2 cellular contexts compared by ENCODE assay signal in the genomic region with DNA sequence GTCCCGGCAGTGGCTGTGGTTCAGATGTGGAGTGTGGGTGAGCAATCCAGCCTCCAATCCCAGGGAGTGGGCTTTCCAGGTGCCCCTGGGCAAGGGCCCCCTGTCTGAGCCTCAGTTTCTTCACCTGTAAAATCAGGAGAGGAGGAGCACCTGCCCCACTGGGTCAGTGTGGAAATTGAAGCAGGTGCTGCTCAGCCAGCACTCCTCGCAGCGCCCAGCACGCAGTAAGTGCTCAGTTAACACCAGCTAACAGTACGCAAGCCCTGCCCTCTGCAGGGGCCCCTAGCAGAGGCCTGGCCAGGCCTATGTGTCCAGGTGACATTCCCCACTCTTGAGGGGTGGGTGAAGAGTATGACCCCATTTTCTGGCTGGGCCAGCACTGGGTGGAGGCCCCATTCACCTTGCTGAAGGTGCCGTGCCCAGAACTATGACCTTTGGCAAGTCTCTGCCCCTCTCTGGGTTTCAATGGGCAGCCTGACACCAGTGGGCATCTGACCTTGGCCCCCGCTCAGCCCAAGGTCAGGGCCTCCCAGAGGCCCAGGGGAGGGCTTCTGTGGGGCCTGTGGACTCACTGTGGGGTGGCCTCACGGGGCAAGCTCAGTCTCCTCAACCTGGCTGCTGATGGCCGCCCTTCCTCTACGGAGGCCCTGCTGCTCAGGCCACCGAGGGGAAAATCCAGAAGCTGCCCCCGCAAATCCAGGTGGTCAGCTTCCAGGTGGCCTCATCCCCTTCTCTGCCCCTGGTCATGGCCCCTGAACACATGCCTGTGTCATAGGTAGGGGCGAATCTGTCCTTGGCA.
TF ChIP-seq lines count a peak whose summit lies in the region.

No MANE protein-coding gene starts in this region.

TF ChIP-seq in SK-N-SH, 30 proteins besides CTCF, POLR2A, EP300 and RAD21 (continued from another document):
- no peak for TF ChIP-seq TCF12 (IDR thresholded peaks at IDR 0.05)

TF ChIP-seq in SK-N-SH treated with all-trans-retinoic acid at 6 μM for 48 hours, 23 proteins besides CTCF, POLR2A, EP300 and RAD21 (continued from another document):
- TF ChIP-seq, protein P1, sequence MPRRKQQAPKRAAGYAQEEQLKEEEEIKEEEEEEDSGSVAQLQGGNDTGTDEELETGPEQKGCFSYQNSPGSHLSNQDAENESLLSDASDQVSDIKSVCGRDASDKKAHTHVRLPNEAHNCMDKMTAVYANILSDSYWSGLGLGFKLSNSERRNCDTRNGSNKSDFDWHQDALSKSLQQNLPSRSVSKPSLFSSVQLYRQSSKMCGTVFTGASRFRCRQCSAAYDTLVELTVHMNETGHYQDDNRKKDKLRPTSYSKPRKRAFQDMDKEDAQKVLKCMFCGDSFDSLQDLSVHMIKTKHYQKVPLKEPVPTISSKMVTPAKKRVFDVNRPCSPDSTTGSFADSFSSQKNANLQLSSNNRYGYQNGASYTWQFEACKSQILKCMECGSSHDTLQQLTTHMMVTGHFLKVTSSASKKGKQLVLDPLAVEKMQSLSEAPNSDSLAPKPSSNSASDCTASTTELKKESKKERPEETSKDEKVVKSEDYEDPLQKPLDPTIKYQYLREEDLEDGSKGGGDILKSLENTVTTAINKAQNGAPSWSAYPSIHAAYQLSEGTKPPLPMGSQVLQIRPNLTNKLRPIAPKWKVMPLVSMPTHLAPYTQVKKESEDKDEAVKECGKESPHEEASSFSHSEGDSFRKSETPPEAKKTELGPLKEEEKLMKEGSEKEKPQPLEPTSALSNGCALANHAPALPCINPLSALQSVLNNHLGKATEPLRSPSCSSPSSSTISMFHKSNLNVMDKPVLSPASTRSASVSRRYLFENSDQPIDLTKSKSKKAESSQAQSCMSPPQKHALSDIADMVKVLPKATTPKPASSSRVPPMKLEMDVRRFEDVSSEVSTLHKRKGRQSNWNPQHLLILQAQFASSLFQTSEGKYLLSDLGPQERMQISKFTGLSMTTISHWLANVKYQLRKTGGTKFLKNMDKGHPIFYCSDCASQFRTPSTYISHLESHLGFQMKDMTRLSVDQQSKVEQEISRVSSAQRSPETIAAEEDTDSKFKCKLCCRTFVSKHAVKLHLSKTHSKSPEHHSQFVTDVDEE (CRISPR knock-in tag; IDR thresholded peaks at IDR 0.05), result no peak
- no peak for TF ChIP-seq ZNF8 (CRISPR knock-in tag; IDR thresholded peaks at IDR 0.05)
- TF ChIP-seq TCF4 (CRISPR knock-in tag; IDR thresholded peaks at IDR 0.05; ENCODE audit: borderline replicate concordance), result no peak
- TF ChIP-seq ZNF70 (CRISPR knock-in tag; IDR thresholded peaks at IDR 0.05), result no peak
- no peak for TF ChIP-seq ESRRG (CRISPR knock-in tag; IDR thresholded peaks at IDR 0.05)
- TF ChIP-seq SNAI2 (CRISPR knock-in tag; IDR thresholded peaks at IDR 0.05), result no peak
- TF ChIP-seq TOX (CRISPR knock-in tag; IDR thresholded peaks at IDR 0.05; ENCODE audit: borderline replicate concordance), result no peak
- no peak for TF ChIP-seq POU6F1 (CRISPR knock-in tag; IDR thresholded peaks at IDR 0.05; ENCODE audit: borderline replicate concordance, low read depth)
- TF ChIP-seq, protein P2, sequence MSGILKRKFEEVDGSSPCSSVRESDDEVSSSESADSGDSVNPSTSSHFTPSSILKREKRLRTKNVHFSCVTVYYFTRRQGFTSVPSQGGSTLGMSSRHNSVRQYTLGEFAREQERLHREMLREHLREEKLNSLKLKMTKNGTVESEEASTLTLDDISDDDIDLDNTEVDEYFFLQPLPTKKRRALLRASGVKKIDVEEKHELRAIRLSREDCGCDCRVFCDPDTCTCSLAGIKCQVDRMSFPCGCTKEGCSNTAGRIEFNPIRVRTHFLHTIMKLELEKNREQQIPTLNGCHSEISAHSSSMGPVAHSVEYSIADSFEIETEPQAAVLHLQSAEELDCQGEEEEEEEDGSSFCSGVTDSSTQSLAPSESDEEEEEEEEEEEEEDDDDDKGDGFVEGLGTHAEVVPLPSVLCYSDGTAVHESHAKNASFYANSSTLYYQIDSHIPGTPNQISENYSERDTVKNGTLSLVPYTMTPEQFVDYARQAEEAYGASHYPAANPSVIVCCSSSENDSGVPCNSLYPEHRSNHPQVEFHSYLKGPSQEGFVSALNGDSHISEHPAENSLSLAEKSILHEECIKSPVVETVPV (CRISPR knock-in tag; IDR thresholded peaks at IDR 0.05), result no peak
- no peak for TF ChIP-seq BACH2 (CRISPR knock-in tag; IDR thresholded peaks at IDR 0.05; ENCODE audit: borderline replicate concordance)
- TF ChIP-seq ISL1 (CRISPR knock-in tag; IDR thresholded peaks at IDR 0.05), result no peak
